ENCODE assay signal across 20 cellular contexts in the genomic region with DNA sequence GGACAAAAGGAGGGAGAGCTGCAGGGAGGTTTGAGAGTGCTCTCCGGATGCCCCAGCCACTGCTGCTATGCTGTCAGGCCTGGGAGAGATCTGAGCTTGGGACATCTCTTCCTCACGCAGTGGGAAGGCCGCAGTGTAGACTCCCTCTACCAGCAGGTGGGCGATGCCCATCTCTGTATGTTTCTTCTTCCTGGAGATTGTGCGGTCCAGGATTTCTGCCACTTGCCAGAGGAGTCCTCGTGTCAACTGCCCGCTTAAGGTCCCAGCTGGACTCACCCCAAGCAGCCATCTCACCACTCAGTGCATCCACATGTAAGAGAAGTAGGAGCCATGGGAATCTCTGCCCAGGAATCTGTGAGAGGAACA. TPM values are rescaled to one million over a fixed set of nuclear protein-coding genes. Genes with fewer than 3 reads are reported as not detected.
DNase-seq lines count a peak whose midpoint lies in the region; TF ChIP-seq lines count a peak whose summit lies in the region.
"Had no signal": no experiment of that assay in that cellular context is flagged by ENCODE, and none has a peak within 500 bp of the region (broad histone marks: within the 10 kb centered on the region; RNA-seq: fewer than 3 reads in every experiment).

No MANE protein-coding gene starts in this region.

- POLR2A ChIA-PET in activated CD4-positive, alpha-beta T cell treated with anti-CD3 and anti-CD28 coated beads, Interleukin-2, amount 10 ng/mL, durations not matched to agents 7 days and 5 days (lab: Charles Lee): no interaction called here

- H3K4me1 Mint-ChIP-seq in glutamatergic neuron (ENCODE audit: low read depth, unreplicated experiment) (peaks cover 2% of the 10 kb centered on the region), type B pancreatic cell (ENCODE audit: unreplicated experiment) (peaks cover 4% of the 10 kb centered on the region)
- peaks cover 11% of the 10 kb centered on the region for H3K4me1 Mint-ChIP-seq in activated CD4-positive, alpha-beta T cell treated with anti-CD3 and anti-CD28 coated beads, Interleukin-2, amount 10 ng/mL, durations not matched to agents 7 days and 5 days

- H3K9ac ChIP-seq in NT2/D1 (ENCODE audit: insufficient read length, low read depth) (peak overlapping the region; percentile 66), mucosa of stomach (ENCODE audit: low read length) (peak overlapping the region; percentile 47)
- H3K9ac ChIP-seq: SK-N-SH had no signal

- H3K36me3 Mint-ChIP-seq in glutamatergic neuron (ENCODE audit: unreplicated experiment) (no peaks in the 10 kb centered on the region), type B pancreatic cell (no peaks in the 10 kb centered on the region)
- H3K36me3 Mint-ChIP-seq in activated CD4-positive, alpha-beta T cell treated with anti-CD3 and anti-CD28 coated beads, Interleukin-2, amount 10 ng/mL, durations not matched to agents 7 days and 5 days (ENCODE audit: low read depth): peaks cover 7% of the 10 kb centered on the region

- in situ Hi-C loops in ACHN (cut with HindIII; ENCODE audit: low pct_ligation_motif_present, low pct_unique_long_range_greater_than_20kb, low sequenced_read_pairs): no loop called here

- no peaks in the 10 kb centered on the region for H3K9me3 ChIP-seq in NT2/D1 (ENCODE audit: insufficient read depth, low read length)
- H3K9me3 ChIP-seq in mucosa of stomach (ENCODE audit: control insufficient read depth, low read length): no peaks in the 10 kb centered on the region
- H3K9me3 ChIP-seq: SK-N-SH had no signal

- H3K4me3 Mint-ChIP-seq in glutamatergic neuron (ENCODE audit: unreplicated experiment) (peak overlapping the region; percentile 75), type B pancreatic cell (peak overlapping the region; percentile 85)
- H3K4me3 Mint-ChIP-seq in activated CD4-positive, alpha-beta T cell treated with anti-CD3 and anti-CD28 coated beads, Interleukin-2, amount 10 ng/mL, durations not matched to agents 7 days and 5 days: no peak overlapping the region
- H3K4me3 Mint-ChIP-seq: activated CD8-positive, alpha-beta T cell treated with anti-CD3 and anti-CD28 coated beads for 36 hours; activated T-helper 17 cell treated with anti-CD3 and anti-CD28 coated beads, Interleukin-2, amount 50 U/mL, for 72 hours; T-helper 17 cell had no signal

- H3K27me3 Mint-ChIP-seq in glutamatergic neuron (ENCODE audit: unreplicated experiment) (peaks cover 19% of the 10 kb centered on the region), type B pancreatic cell (peaks cover 47% of the 10 kb centered on the region)
- peaks cover 46% of the 10 kb centered on the region for H3K27me3 Mint-ChIP-seq in activated CD4-positive, alpha-beta T cell treated with anti-CD3 and anti-CD28 coated beads, Interleukin-2, amount 10 ng/mL, durations not matched to agents 7 days and 5 days

- no peak for TF ChIP-seq CTCF in glutamatergic neuron (IDR thresholded peaks at IDR 0.05; ENCODE audit: partially characterized antibody, unreplicated experiment)
- no peak for TF ChIP-seq CTCF in type B pancreatic cell (conservative IDR thresholded peaks at IDR 0.05)

- H3K27ac Mint-ChIP-seq in glutamatergic neuron (ENCODE audit: unreplicated experiment) (no peak overlapping the region), type B pancreatic cell (no peak overlapping the region)
- no peak overlapping the region for H3K27ac Mint-ChIP-seq in activated CD4-positive, alpha-beta T cell treated with anti-CD3 and anti-CD28 coated beads, Interleukin-2, amount 10 ng/mL, durations not matched to agents 7 days and 5 days
- H3K27ac Mint-ChIP-seq: activated CD8-positive, alpha-beta T cell treated with anti-CD3 and anti-CD28 coated beads for 36 hours; activated naive CD4-positive, alpha-beta T cell treated with anti-CD3 and anti-CD28 coated beads, Interleukin-2, amount 50 U/mL, for 72 hours; activated T-helper 17 cell treated with anti-CD3 and anti-CD28 coated beads, Interleukin-2, amount 50 U/mL, for 72 hours; T-helper 17 cell had no signal

- H3K4me1 ChIP-seq in NT2/D1 (ENCODE audit: insufficient read depth, insufficient read length) (peaks cover 2% of the 10 kb centered on the region), mucosa of stomach (ENCODE audit: control insufficient read depth, insufficient read depth, low read length) (peaks cover 8% of the 10 kb centered on the region)

- DNase-seq in NT2/D1 (ENCODE audit: low read depth, low spot score): no peak
- DNase-seq in glutamatergic neuron: no peak
- no peak for DNase-seq in type B pancreatic cell (ENCODE audit: extremely low spot score, unreplicated experiment)
- DNase-seq in stimulated activated CD4-positive, alpha-beta T cell treated with anti-CD3 and anti-CD28 coated beads, Interleukin-2, amount 100 ng/mL, for 24 hours: no peak
- DNase-seq in ACHN: no peak
- no peak for DNase-seq in activated CD4-positive, alpha-beta T cell treated with anti-CD3 and anti-CD28 coated beads, Interleukin-2, amount 10 ng/mL, durations not matched to agents 7 days and 5 days
- DNase-seq: activated CD4-positive, alpha-beta T cell treated with anti-CD3 and anti-CD28 coated beads for 1 hour; activated CD8-positive, alpha-beta T cell treated with anti-CD3 and anti-CD28 coated beads for 36 hours; DMS79; GF-D8; NCI-H1048; NCI-H1694 treated with DMSO at 0.1 percent for 48 hours; occipital lobe; OCI-M1; SK-N-SH; T-helper 17 cell had no signal

- H3K27me3 ChIP-seq in NT2/D1 (ENCODE audit: insufficient read depth, insufficient read length) (peaks cover 67% of the 10 kb centered on the region), mucosa of stomach (ENCODE audit: control insufficient read depth, insufficient read depth, low read length) (peaks cover 14% of the 10 kb centered on the region)

- peaks cover 6% of the 10 kb centered on the region for H3K9me3 Mint-ChIP-seq in glutamatergic neuron (ENCODE audit: unreplicated experiment)
- no peaks in the 10 kb centered on the region for H3K9me3 Mint-ChIP-seq in type B pancreatic cell
- H3K9me3 Mint-ChIP-seq in activated CD4-positive, alpha-beta T cell treated with anti-CD3 and anti-CD28 coated beads, Interleukin-2, amount 10 ng/mL, durations not matched to agents 7 days and 5 days: no peaks in the 10 kb centered on the region
- H3K9me3 Mint-ChIP-seq: activated CD8-positive, alpha-beta T cell treated with anti-CD3 and anti-CD28 coated beads for 36 hours; activated naive CD4-positive, alpha-beta T cell treated with anti-CD3 and anti-CD28 coated beads, Interleukin-2, amount 50 U/mL, for 72 hours; activated T-helper 17 cell treated with anti-CD3 and anti-CD28 coated beads, Interleukin-2, amount 50 U/mL, for 72 hours had no signal

- H3K4me3 ChIP-seq in NT2/D1 (ENCODE audit: insufficient read length, low read depth) (peak overlapping the region; percentile 37), mucosa of stomach (ENCODE audit: low read length) (peak overlapping the region; percentile 46)

- CTCF ChIA-PET in activated CD4-positive, alpha-beta T cell treated with anti-CD3 and anti-CD28 coated beads, Interleukin-2, amount 10 ng/mL, durations not matched to agents 7 days and 5 days (lab: Charles Lee): interaction anchor here (0.7 kb wide), 1 partner anchor 23 kb away, joined by 3 read pairs; no protein-coding TSS in a partner anchor

- H3K36me3 ChIP-seq in NT2/D1 (ENCODE audit: insufficient read depth, insufficient read length, low read length) (no peaks in the 10 kb centered on the region), mucosa of stomach (ENCODE audit: control insufficient read depth, insufficient read depth, low read length) (no peaks in the 10 kb centered on the region)
- H3K36me3 ChIP-seq: cardiac muscle cell had no signal

RNA-seq across cellular contexts. Expression of gene CPLANE2, which starts 10.9 kb away (rescaled TPM):
- 3.5 TPM for total RNA-seq in glutamatergic neuron (ENCODE audit: unreplicated experiment)
- 11.1 and 12.9 TPM in 2 replicates for total RNA-seq in type B pancreatic cell (ENCODE audit: low replicate concordance)
- total RNA-seq in activated CD4-positive, alpha-beta T cell treated with anti-CD3 and anti-CD28 coated beads, Interleukin-2, amount 10 ng/mL, durations not matched to agents 7 days and 5 days: 1 to 10 TPM; 6.4 to 6.8 TPM

RNA-seq across cellular contexts. Expression of gene ARHGEF19, which starts 13.7 kb away (rescaled TPM):
- total RNA-seq in glutamatergic neuron (ENCODE audit: unreplicated experiment) (3.4 TPM), type B pancreatic cell (ENCODE audit: low replicate concordance) (20.2 and 29.5 TPM in 2 replicates)
- total RNA-seq in activated CD4-positive, alpha-beta T cell treated with anti-CD3 and anti-CD28 coated beads, Interleukin-2, amount 10 ng/mL, durations not matched to agents 7 days and 5 days: 10 to 100 TPM; 10.7 to 12.1 TPM
